24 cellular contexts compared by ENCODE assay signal in genomic region chr6:143247586-143247985, GRCh38.
"Had no signal": no experiment of that assay in that cellular context is flagged by ENCODE, and none has a peak within 500 bp of the region (broad histone marks: within the 10 kb centered on the region; RNA-seq: fewer than 3 reads in every experiment).

No MANE protein-coding gene starts in this region.

- H3K9me3 ChIP-seq: colonic mucosa, esophagus muscularis mucosa, esophagus squamous epithelium, gastrocnemius medialis, gastroesophageal sphincter, heart left ventricle had no signal

- H3K4me3 Mint-ChIP-seq: dendritic cell treated with granulocyte-macrophage colony-stimulating factor and Interleukin-4, amounts not matched to agents 40 ng/mL and 50 ng/mL, for 4 days; effector memory CD8-positive, alpha-beta T cell; endodermal cell had no signal

- H3K4me1 Mint-ChIP-seq: endodermal cell had no signal

- H3K4me1 ChIP-seq: colonic mucosa, esophagus squamous epithelium, foreskin keratinocyte, gastrocnemius medialis had no signal

- H3K27ac Mint-ChIP-seq: dendritic cell treated with granulocyte-macrophage colony-stimulating factor and Interleukin-4, amounts not matched to agents 40 ng/mL and 50 ng/mL, for 4 days; effector memory CD8-positive, alpha-beta T cell; endodermal cell had no signal

- H3K36me3 ChIP-seq: colonic mucosa, esophagus muscularis mucosa, esophagus squamous epithelium, gastrocnemius medialis, gastroesophageal sphincter, heart left ventricle, heart right ventricle had no signal

- H3K27me3 ChIP-seq: colonic mucosa, dorsolateral prefrontal cortex, esophagus muscularis mucosa, esophagus squamous epithelium, foreskin keratinocyte, gastrocnemius medialis, gastroesophageal sphincter, heart left ventricle, heart right ventricle had no signal

- H3K27me3 Mint-ChIP-seq: dendritic cell treated with granulocyte-macrophage colony-stimulating factor and Interleukin-4, amounts not matched to agents 40 ng/mL and 50 ng/mL, for 4 days; effector memory CD8-positive, alpha-beta T cell had no signal

- DNase-seq: colonic mucosa; cortex of kidney; dermis blood vessel endothelial cell; dorsolateral prefrontal cortex; effector CD4-positive, alpha-beta T cell; effector CD8-positive, alpha-beta T cell; effector memory CD4-positive, alpha-beta T cell; effector memory CD8-positive, alpha-beta T cell; endodermal cell; erythroblast; esophagus squamous epithelium; foreskin fibroblast; foreskin keratinocyte; gastrocnemius medialis; glutamatergic neuron; head of caudate nucleus; heart left ventricle; heart right ventricle had no signal

- H3K9me3 Mint-ChIP-seq: effector memory CD8-positive, alpha-beta T cell had no signal

- H3K27ac ChIP-seq: colonic mucosa, coronary artery, dorsolateral prefrontal cortex, epithelial cell of prostate, esophagus muscularis mucosa, esophagus squamous epithelium, foreskin keratinocyte, gastrocnemius medialis, gastroesophageal sphincter, heart left ventricle, heart right ventricle had no signal

- ATAC-seq: effector memory CD8-positive, alpha-beta T cell; esophagus mucosa; foreskin keratinocyte; gastrocnemius medialis; gastroesophageal sphincter had no signal

- H3K4me3 ChIP-seq: colonic mucosa, coronary artery, dorsolateral prefrontal cortex, esophagus muscularis mucosa, esophagus squamous epithelium, gastrocnemius medialis, gastroesophageal sphincter, heart left ventricle, heart right ventricle had no signal
